32 cellular contexts compared by ENCODE assay signal in genomic region chr3:170985304-170985703, GRCh38. TPM values are rescaled to one million over a fixed set of nuclear protein-coding genes. Genes with fewer than 3 reads are reported as not detected.
"Had no signal": no experiment of that assay in that cellular context is flagged by ENCODE, and none has a peak within 500 bp of the region (broad histone marks: within the 10 kb centered on the region; RNA-seq: fewer than 3 reads in every experiment).

No MANE protein-coding gene starts in this region.

- ATAC-seq: activated CD8-positive, alpha-beta memory T cell treated with anti-CD3 and anti-CD28 coated beads, Interleukin-2, amount 10 ng/mL, durations not matched to agents 7 days and 5 days; activated CD8-positive, alpha-beta T cell treated with anti-CD3 and anti-CD28 coated beads, Interleukin-2, amount 10 ng/mL, durations not matched to agents 7 days and 5 days; activated naive CD8-positive, alpha-beta T cell treated with anti-CD3 and anti-CD28 coated beads, Interleukin-2, amount 50 U/mL, for 24 hours had no signal

- H3K4me1 ChIP-seq: ascending aorta had no signal

- FAIRE-seq: bronchial epithelial cell, TTC549 had no signal

- DNase-seq: activated B cell treated with CpG ODN at 0.5 μM for 24 hours; activated CD4-positive, alpha-beta memory T cell treated with anti-CD3 and anti-CD28 coated beads for 36 hours; activated CD4-positive, alpha-beta T cell treated with anti-CD3 and anti-CD28 coated beads for 4 hours; activated CD4-positive, alpha-beta T cell treated with anti-CD3 and anti-CD28 coated beads, Interleukin-2, amount 10 ng/mL, durations not matched to agents 24 days and 14 days; activated CD4-positive, alpha-beta T cell treated with anti-CD3 and anti-CD28 coated beads, Interleukin-2, amount 50 U/mL, for 1 hour; activated CD4-positive, alpha-beta T cell treated with anti-CD3 and anti-CD28 coated beads, Interleukin-2, amount 50 U/mL, for 4 hours; activated CD4-positive, CD25-positive, alpha-beta regulatory T cell treated with anti-CD3 and anti-CD28 coated beads, Interleukin-2, amount 50 U/mL, for 72 hours; activated CD8-positive, alpha-beta memory T cell treated with anti-CD3 and anti-CD28 coated beads for 24 hours; activated CD8-positive, alpha-beta memory T cell treated with anti-CD3 and anti-CD28 coated beads, Interleukin-2, amount 10 ng/mL, durations not matched to agents 7 days and 5 days; activated CD8-positive, alpha-beta memory T cell treated with anti-CD3 and anti-CD28 coated beads, Interleukin-2, amount 50 U/mL, for 48 hours; activated CD8-positive, alpha-beta T cell treated with anti-CD3 and anti-CD28 coated beads, Interleukin-2, amount 10 ng/mL, durations not matched to agents 7 days and 5 days; activated effector memory CD4-positive, alpha-beta T cell treated with Interleukin-2 at 50 U/mL for 16 hours; activated gamma-delta T cell; activated naive CD4-positive, alpha-beta T cell treated with anti-CD3 and anti-CD28 coated beads, Interleukin-2, amount 10 ng/mL, durations not matched to agents 7 days and 5 days; activated naive CD4-positive, alpha-beta T cell treated with Interleukin-2 at 50 U/mL for 16 hours; activated naive CD8-positive, alpha-beta T cell treated with anti-CD3 and anti-CD28 coated beads, Interleukin-2, amount 10 ng/mL, durations not matched to agents 7 days and 5 days; activated naive CD8-positive, alpha-beta T cell treated with anti-CD3 and anti-CD28 coated beads, Interleukin-2, amount 50 U/mL, for 24 hours; activated T-cell treated with anti-CD3 and anti-CD28 coated beads, Interleukin-2, amount 50 U/mL, for 24 hours; activated T-cell treated with anti-CD3 and anti-CD28 coated beads, Interleukin-2, amount 50 U/mL, for 48 hours; amygdala; anterior cingulate cortex; caudate nucleus; SW 1271; T-helper 1 cell; T-helper 2 cell; T-helper 9 cell had no signal

- H3K27ac ChIP-seq: ascending aorta, cardiac muscle cell, VCaP had no signal

- H3K27me3 ChIP-seq: ascending aorta, cardiac muscle cell had no signal

- H3K4me3 ChIP-seq: ascending aorta, cardiac muscle cell had no signal

- H3K36me3 ChIP-seq: ascending aorta, cardiac muscle cell had no signal

RNA-seq across cellular contexts. Expression of gene SLC2A2, which starts 41.2 kb away (rescaled TPM):
- total RNA-seq: activated B cell treated with CpG ODN at 0.5 μM for 24 hours; activated CD4-positive, alpha-beta memory T cell treated with anti-CD3 and anti-CD28 coated beads for 36 hours; activated CD4-positive, alpha-beta T cell treated with anti-CD3 and anti-CD28 coated beads, Interleukin-2, amount 10 ng/mL, durations not matched to agents 24 days and 14 days; activated CD8-positive, alpha-beta memory T cell treated with anti-CD3 and anti-CD28 coated beads, Interleukin-2, amount 10 ng/mL, durations not matched to agents 7 days and 5 days; activated CD8-positive, alpha-beta T cell treated with anti-CD3 and anti-CD28 coated beads, Interleukin-2, amount 10 ng/mL, durations not matched to agents 7 days and 5 days; activated naive CD8-positive, alpha-beta T cell treated with anti-CD3 and anti-CD28 coated beads, Interleukin-2, amount 10 ng/mL, durations not matched to agents 7 days and 5 days; activated T-helper 2 cell treated with anti-CD3 and anti-CD28 coated beads, Interferon-gamma antibody, Interleukin-2, Interleukin-4, amounts not matched to agents 10 μg/mL and 5 μg/mL and 100 μg/mL, durations not matched to agents 14 hours and 24 hours and 36 hours; ascending aorta; bronchial epithelial cell; cardiac muscle cell had no signal
- polyA plus RNA-seq: cardiac muscle cell had no signal
